2 cellular contexts compared by ENCODE assay signal in genomic region chr6:49986551-49986950, GRCh38.
TF ChIP-seq lines count a peak whose summit lies in the region.

No MANE protein-coding gene starts in this region.

TF ChIP-seq in HepG2, 621 proteins besides CTCF, POLR2A, EP300 and RAD21:
- TF ChIP-seq MAFK (conservative IDR thresholded peaks at IDR 0.05 in 1 of 2, IDR thresholded peaks at IDR 0.05 in 1 of 2; ENCODE audit: low read length in 2 of 2) (peak; percentile 42 to 70; a peak in 3 of 4 replicates), HNF4G (IDR thresholded peaks at IDR 0.05; ENCODE audit: borderline replicate concordance, low read depth, low read length) (no peak), HNF4G (CRISPR knock-in tag; IDR thresholded peaks at IDR 0.05; ENCODE audit: borderline replicate concordance, low read depth) (no peak), MAFF (IDR thresholded peaks at IDR 0.05; ENCODE audit: low read depth, low read length) (peak; percentile 57), ZNF451 (CRISPR knock-in tag; IDR thresholded peaks at IDR 0.05) (no peak), SP5 (CRISPR knock-in tag; IDR thresholded peaks at IDR 0.05; ENCODE audit: borderline replicate concordance, low read depth) (no peak)

TF ChIP-seq in K562, 482 proteins besides CTCF, POLR2A, EP300 and RAD21:
- TF ChIP-seq SOX6 (IDR thresholded peaks at IDR 0.05) (no peak), ZNF79 (CRISPR knock-in tag; IDR thresholded peaks at IDR 0.05; ENCODE audit: low read depth) (no peak), ZNF217 (CRISPR knock-in tag; IDR thresholded peaks at IDR 0.05) (no peak), C11orf30 (IDR thresholded peaks at IDR 0.05; ENCODE audit: low read depth) (0 out of 2 replicates have a peak, but pooled peaks have one; percentile 5), KLF10 (CRISPR knock-in tag; IDR thresholded peaks at IDR 0.05) (no peak), JUND (IDR thresholded peaks at IDR 0.05; ENCODE audit: borderline replicate concordance, low read depth, low read length) (no peak), JUND (tag; IDR thresholded peaks at IDR 0.05; ENCODE audit: borderline replicate concordance, low read depth, low read length) (no peak), ZNF316 (IDR thresholded peaks at IDR 0.05) (peak; percentile 43; the same call in 1 of the 2 replicates), NCOA6 (IDR thresholded peaks at IDR 0.05) (no peak), PPARD (CRISPR knock-in tag; IDR thresholded peaks at IDR 0.05) (no peak), BHLHE40 (IDR thresholded peaks at IDR 0.05; ENCODE audit: low read length) (no peak), ZNF274 (IDR thresholded peaks at IDR 0.05; ENCODE audit: borderline replicate concordance, low read depth, low read length) (no peak), ZSCAN29 (IDR thresholded peaks at IDR 0.05) (no peak), ZBTB9 (CRISPR knock-in tag; IDR thresholded peaks at IDR 0.05) (no peak), CREB5 (CRISPR knock-in tag; IDR thresholded peaks at IDR 0.05) (no peak), NFYB (IDR thresholded peaks at IDR 0.05; ENCODE audit: extremely low read depth, insufficient read length) (no peak)
